ENCODE assay signal across 8 cellular contexts in the genomic region with DNA sequence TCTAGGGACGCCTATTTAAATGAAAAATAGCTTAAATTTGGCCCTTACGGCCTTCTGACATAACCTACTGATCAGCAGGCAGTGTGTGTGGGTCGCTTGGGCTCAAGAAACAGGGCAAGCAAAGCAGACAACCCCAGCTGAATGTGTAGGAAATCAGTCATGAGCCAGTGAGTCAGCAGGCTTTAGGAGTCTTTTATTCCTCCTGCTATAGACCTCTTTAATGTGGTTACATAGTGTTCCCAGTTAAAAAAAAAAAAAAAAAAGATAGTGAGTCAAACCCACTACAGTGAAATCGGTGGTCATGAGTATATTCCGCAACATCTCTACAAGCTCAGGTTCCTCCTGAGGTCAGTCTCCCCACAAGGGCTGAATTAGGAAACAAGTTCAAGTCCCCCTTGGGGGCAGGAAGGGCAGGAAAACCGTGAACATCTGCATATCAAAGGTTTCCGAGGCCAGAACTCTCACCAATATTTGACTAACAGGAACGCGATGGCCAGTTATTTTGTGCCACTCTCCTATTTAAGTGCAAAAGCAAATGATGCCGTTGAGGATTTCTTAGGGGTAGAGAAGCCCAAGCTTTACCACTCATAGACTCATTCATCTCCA. TPM values are rescaled to one million over a fixed set of nuclear protein-coding genes. Genes with fewer than 3 reads are reported as not detected.
A peak's percentile ranks its signal among the peaks of the same experiment; 100 is the strongest.
DNase-seq lines count a peak whose midpoint lies in the region; ATAC-seq and TF ChIP-seq lines count a peak whose summit lies in the region.

No MANE protein-coding gene starts in this region.

- H3K4me3 Mint-ChIP-seq in activated naive CD8-positive, alpha-beta T cell treated with anti-CD3 and anti-CD28 coated beads, Interleukin-2, amount 10 ng/mL, durations not matched to agents 7 days and 5 days = no peak overlapping the region
- H3K4me3 Mint-ChIP-seq in neural progenitor cell = no peak overlapping the region

- H3K4me1 Mint-ChIP-seq in activated naive CD8-positive, alpha-beta T cell treated with anti-CD3 and anti-CD28 coated beads, Interleukin-2, amount 10 ng/mL, durations not matched to agents 7 days and 5 days = peaks cover 33% of the 10 kb centered on the region
- peaks cover 4% of the 10 kb centered on the region for H3K4me1 Mint-ChIP-seq in neural progenitor cell

- H3K27me3 Mint-ChIP-seq in activated naive CD8-positive, alpha-beta T cell treated with anti-CD3 and anti-CD28 coated beads, Interleukin-2, amount 10 ng/mL, durations not matched to agents 7 days and 5 days = peaks cover 11% of the 10 kb centered on the region
- peaks cover 6% of the 10 kb centered on the region for H3K27me3 Mint-ChIP-seq in neural progenitor cell (ENCODE audit: insufficient read depth, low read depth)

- no peak for TF ChIP-seq EP300 in stomach (IDR thresholded peaks at IDR 0.05)

- CTCF ChIA-PET in PC-3 (lab: Charles Lee) = no interaction called here

- no TSS peak for BruUV-seq in PC-3 (replicated peaks; lab: Mats Ljungman, UMichigan)

- H2AFZ ChIP-seq in DND-41 (ENCODE audit: low read depth, low read length) (no peak overlapping the region), PC-3 (ENCODE audit: low read length) (no peak overlapping the region), neural progenitor cell (replicated peaks) (no peak overlapping the region)

- H4K20me1 ChIP-seq in DND-41 (ENCODE audit: insufficient read depth, low read length) (peaks cover 21% of the 10 kb centered on the region), PC-3 (ENCODE audit: low read length) (no peaks in the 10 kb centered on the region), neural progenitor cell (ENCODE audit: low read depth) (no peaks in the 10 kb centered on the region)

- TF ChIP-seq CTCF in DND-41 (IDR thresholded peaks at IDR 0.05; ENCODE audit: borderline replicate concordance, extremely low read depth, low read length, poor library complexity, severe bottlenecking) (no peak), PC-3 (conservative IDR thresholded peaks at IDR 0.05; ENCODE audit: low read depth, low read length) (no peak), right lobe of liver (IDR thresholded peaks at IDR 0.05) (no peak), stomach (IDR thresholded peaks at IDR 0.05) (no peak), neural progenitor cell (IDR thresholded peaks at IDR 0.05) (no peak)

- H3K79me2 ChIP-seq in DND-41 (ENCODE audit: insufficient read depth, low read length) (no peaks in the 10 kb centered on the region), PC-3 (ENCODE audit: low read length) (no peaks in the 10 kb centered on the region), neural progenitor cell (ENCODE audit: low read depth) (no peaks in the 10 kb centered on the region)

- no peak overlapping the region for H3K27ac ChIP-seq in DND-41 (ENCODE audit: low read length)
- H3K27ac ChIP-seq in PC-3 (ENCODE audit: low read length) = peak overlapping the region; percentile 38
- H3K27ac ChIP-seq in right lobe of liver = peak overlapping the region in 2 of 3 donors; percentile 23 to 33
- peak overlapping the region in 4 of 5 donors; percentile 8 to 79 (median 27) for H3K27ac ChIP-seq in stomach
- no peak overlapping the region for H3K27ac ChIP-seq in neural progenitor cell

- H3K4me2 ChIP-seq in DND-41 (ENCODE audit: insufficient read depth, low read length) = peak overlapping the region; percentile 14; the same call in 1 of the 2 replicates
- H3K4me2 ChIP-seq in PC-3 (ENCODE audit: low read length) = peak overlapping the region; percentile 17; the same call in 1 of the 2 replicates
- H3K4me2 ChIP-seq in neural progenitor cell = no peak overlapping the region

- H3K4me1 ChIP-seq in DND-41 (ENCODE audit: insufficient read depth, low read length) (peaks cover 21% of the 10 kb centered on the region), PC-3 (ENCODE audit: insufficient read depth, low read length) (peaks cover 13% of the 10 kb centered on the region), right lobe of liver (peaks cover 0 to 78% (median 2%) of the 10 kb centered on the region in 4 donors), stomach (peaks cover 8 to 43% (median 12%) of the 10 kb centered on the region in 4 donors), neural progenitor cell (no peaks in the 10 kb centered on the region)

- H3K4me3 ChIP-seq in DND-41 (ENCODE audit: low read depth in 1 of 2, low read length in 2 of 2) (no peak overlapping the region), PC-3 (ENCODE audit: low read length) (no peak overlapping the region), right lobe of liver (no peak overlapping the region), stomach (no peak overlapping the region), neural progenitor cell (no peak overlapping the region)

- H3K36me3 ChIP-seq in DND-41 (ENCODE audit: insufficient read depth, low read length) = no peaks in the 10 kb centered on the region
- no peaks in the 10 kb centered on the region for H3K36me3 ChIP-seq in PC-3 (ENCODE audit: low read depth, low read length)
- H3K36me3 ChIP-seq in right lobe of liver = peaks cover 0 to 96% (median 37%) of the 10 kb centered on the region in 4 donors
- H3K36me3 ChIP-seq in stomach = peaks cover 0 to 43% (median 19%) of the 10 kb centered on the region in 4 donors
- H3K36me3 ChIP-seq in neural progenitor cell = no peaks in the 10 kb centered on the region

- H3K9me2 ChIP-seq in PC-3 (replicated peaks; ENCODE audit: low read length) = no peaks in the 10 kb centered on the region

- H3K9ac ChIP-seq in DND-41 (ENCODE audit: low read depth, low read length) = no peak overlapping the region
- no peak overlapping the region for H3K9ac ChIP-seq in PC-3 (ENCODE audit: low read length)
- no peak overlapping the region for H3K9ac ChIP-seq in neural progenitor cell

- DNase-seq in DND-41 (peak; percentile 65), PC-3 (peak; percentile 76), right lobe of liver (no peak), stomach (no peak), ecto neural progenitor cell (ENCODE audit: low spot score) (no peak), neural progenitor cell (ENCODE audit: low spot score) (no peak)
- no peak for DNase-seq in activated naive CD8-positive, alpha-beta T cell treated with anti-CD3 and anti-CD28 coated beads, Interleukin-2, amount 10 ng/mL, durations not matched to agents 7 days and 5 days

- H3K36me3 Mint-ChIP-seq in activated naive CD8-positive, alpha-beta T cell treated with anti-CD3 and anti-CD28 coated beads, Interleukin-2, amount 10 ng/mL, durations not matched to agents 7 days and 5 days = no peaks in the 10 kb centered on the region
- H3K36me3 Mint-ChIP-seq in neural progenitor cell = no peaks in the 10 kb centered on the region

- H3K27me3 ChIP-seq in DND-41 (ENCODE audit: insufficient read depth, low read length, poor library complexity) (peaks cover 21% of the 10 kb centered on the region), PC-3 (ENCODE audit: low read length) (no peaks in the 10 kb centered on the region), right lobe of liver (no peaks in the 10 kb centered on the region), stomach (no peaks in the 10 kb centered on the region), neural progenitor cell (peaks cover 45% of the 10 kb centered on the region)

- TF ChIP-seq POLR2A in right lobe of liver (IDR thresholded peaks at IDR 0.05) = no peak
- TF ChIP-seq POLR2A in stomach (IDR thresholded peaks at IDR 0.05) = no peak

- ATAC-seq in DND-41 (ENCODE audit: insufficient read depth, low read depth) = peak; percentile 94
- ATAC-seq in PC-3 = peak; percentile 98
- ATAC-seq in activated naive CD8-positive, alpha-beta T cell treated with anti-CD3 and anti-CD28 coated beads, Interleukin-2, amount 10 ng/mL, durations not matched to agents 7 days and 5 days (ENCODE audit: low read depth) = peak; percentile 66
- ATAC-seq in right lobe of liver = peak in 3 of 4 donors; percentile 2 to 37 (median 13)
- no peak for ATAC-seq in HG02623 (IDR thresholded peaks at IDR 0.05; ENCODE audit: unreplicated experiment)

- H3K27ac Mint-ChIP-seq in activated naive CD8-positive, alpha-beta T cell treated with anti-CD3 and anti-CD28 coated beads, Interleukin-2, amount 10 ng/mL, durations not matched to agents 7 days and 5 days = no peak overlapping the region
- no peak overlapping the region for H3K27ac Mint-ChIP-seq in neural progenitor cell

- peaks cover 2% of the 10 kb centered on the region for H3K9me3 ChIP-seq in DND-41 (ENCODE audit: insufficient read depth, low read length, severe bottlenecking)
- H3K9me3 ChIP-seq in PC-3 (ENCODE audit: low read length) = no peaks in the 10 kb centered on the region
- no peaks in the 10 kb centered on the region for H3K9me3 ChIP-seq in right lobe of liver
- no peaks in the 10 kb centered on the region for H3K9me3 ChIP-seq in stomach
- no peaks in the 10 kb centered on the region for H3K9me3 ChIP-seq in neural progenitor cell (ENCODE audit: low read depth)

- intact Hi-C loops in PC-3 (cut with micrococcal nuclease) = no loop called here
- intact Hi-C loops in right lobe of liver (cut with DNase I) = no loop called here
- intact Hi-C loops in stomach (cut with DNase I; ENCODE audit: low total_unique reads) = no loop called here

- 44% methylated on average over 10 of the region's 10 CpGs for WGBS in right lobe of liver (ENCODE audit: insufficient coverage, low coverage, low lambda C conversion rate, missing lambda C conversion rate)
- 56 to 72% (median 66%) methylated on average over 10 of the region's 10 CpGs for WGBS in stomach, 5 donors

- H3K9me3 Mint-ChIP-seq in activated naive CD8-positive, alpha-beta T cell treated with anti-CD3 and anti-CD28 coated beads, Interleukin-2, amount 10 ng/mL, durations not matched to agents 7 days and 5 days = no peaks in the 10 kb centered on the region
- peaks cover 7% of the 10 kb centered on the region for H3K9me3 Mint-ChIP-seq in neural progenitor cell

- no peaks in the 10 kb centered on the region for H3F3A ChIP-seq in PC-3 (ENCODE audit: low read length, unreplicated experiment)
- no peaks in the 10 kb centered on the region for H3F3A ChIP-seq in neural progenitor cell (ENCODE audit: low read depth)

- POLR2A ChIA-PET in PC-3 (lab: Charles Lee; ENCODE audit: unreplicated experiment) = no interaction called here
- POLR2A ChIA-PET in activated naive CD8-positive, alpha-beta T cell treated with anti-CD3 and anti-CD28 coated beads, Interleukin-2, amount 10 ng/mL, durations not matched to agents 7 days and 5 days (lab: Charles Lee) = interaction anchor here (0.7 kb wide), 3 partner anchors 8 to 522 kb away, joined by 3 to 6 read pairs (median 4); no protein-coding TSS in a partner anchor

RNA-seq across cellular contexts. Expression of gene ACSL1, which starts 32.7 kb away (rescaled TPM):
- total RNA-seq in PC-3 (2014; rRNA removed) (20.0 and 22.9 TPM in 2 replicates), right lobe of liver (1,000 to 10,000 TPM in 1 of 6 experiments, 100 to 1,000 TPM in 5; 544 to 1,154 (median 743) TPM), stomach (1,000 to 10,000 TPM in 1 of 5 donors, 10 to 100 TPM in 4; 47.1 to 1,170 (median 61.8) TPM), neural progenitor cell (ENCODE audit: low replicate concordance) (0.06 and 5.1 TPM in 2 replicates)
- total RNA-seq in activated naive CD8-positive, alpha-beta T cell treated with anti-CD3 and anti-CD28 coated beads, Interleukin-2, amount 10 ng/mL, durations not matched to agents 7 days and 5 days = 10 to 100 TPM; 10.9 to 12.4 TPM
- polyA plus RNA-seq in stomach = 10 to 100 TPM; 42.8 to 48.2 (median 44.0) TPM

RNA-seq across cellular contexts. Expression of gene CENPU, which starts 59.2 kb away (rescaled TPM):
- total RNA-seq in PC-3 (2014; rRNA removed) (27.6 and 38.2 TPM in 2 replicates), right lobe of liver (1 to 10 TPM in 5 of 6 experiments, under 1 TPM in 1; 0.84 to 10.0 (median 1.5) TPM), stomach (10 to 100 TPM in 1 of 5 donors, 1 to 10 TPM in 4; 5.8 to 17.8 (median 7.4) TPM), neural progenitor cell (ENCODE audit: low replicate concordance) (154 and 229 TPM in 2 replicates)
- 10 to 100 TPM; 46.0 to 50.1 TPM for total RNA-seq in activated naive CD8-positive, alpha-beta T cell treated with anti-CD3 and anti-CD28 coated beads, Interleukin-2, amount 10 ng/mL, durations not matched to agents 7 days and 5 days
- polyA plus RNA-seq in stomach = 10 to 100 TPM in 1 of 3 donors, 1 to 10 TPM in 2; 4.1 to 13.1 (median 5.3) TPM

Comparison
In these comparisons a context has a peak if more than half of its experiments do, and no peak if none do; other contexts are left out.
1. DNase-seq: peak in DND-41 (single experiment) and PC-3 (single experiment); none in activated naive CD8-positive, alpha-beta T cell treated with anti-CD3 and anti-CD28 coated beads, Interleukin-2, amount 10 ng/mL, durations not matched to agents 7 days and 5 days (single experiment), right lobe of liver (0 of 3), stomach (single experiment), ecto neural progenitor cell (single experiment) and neural progenitor cell (single experiment).
2. H3K27ac ChIP-seq: peak in PC-3 (single experiment), right lobe of liver (2 of 3) and stomach (4 of 5); none in DND-41 (single experiment) and neural progenitor cell (single experiment).